In genomic region chr15:67101981-67102929, GRCh38 we compare ENCODE assay signal across 1 cellular context.
TF ChIP-seq lines count a peak whose summit lies in the region.

No MANE protein-coding gene starts in this region.

TF ChIP-seq in GM12878, 131 proteins besides CTCF, POLR2A, EP300 and RAD21 (continued from another document):
- TF ChIP-seq NKRF (conservative IDR thresholded peaks at IDR 0.05) = no peak
- TF ChIP-seq CEBPB (IDR thresholded peaks at IDR 0.05; ENCODE audit: borderline replicate concordance in 1 of 2, low read depth in 2 of 2, low read length in 2 of 2) = no peak
- no peak for TF ChIP-seq ZNF622 (IDR thresholded peaks at IDR 0.05)
- no peak for TF ChIP-seq FOS (IDR thresholded peaks at IDR 0.05; ENCODE audit: borderline replicate concordance, extremely low read depth, insufficient read length)
- TF ChIP-seq SREBF1 (IDR thresholded peaks at IDR 0.05; ENCODE audit: low read length) = no peak
- peak; percentile 83; the same call in 1 of the 2 replicates for TF ChIP-seq ZNF687 (IDR thresholded peaks at IDR 0.05)
- peak; percentile 96 for TF ChIP-seq BACH1 (IDR thresholded peaks at IDR 0.05; ENCODE audit: borderline replicate concordance)
- TF ChIP-seq ATF2 (IDR thresholded peaks at IDR 0.05; ENCODE audit: low read length) = no peak
- TF ChIP-seq ASH2L (IDR thresholded peaks at IDR 0.05; ENCODE audit: borderline replicate concordance, low read depth) = no peak
- peak; percentile 93 for TF ChIP-seq IRF4 (IDR thresholded peaks at IDR 0.05; ENCODE audit: low read depth, low read length)
- no peak for TF ChIP-seq PKNOX1 (IDR thresholded peaks at IDR 0.05)
- TF ChIP-seq RELB (IDR thresholded peaks at IDR 0.05; ENCODE audit: low read depth) = peak; percentile 99
- peak; percentile 93 for TF ChIP-seq MEF2B (IDR thresholded peaks at IDR 0.05; ENCODE audit: partially characterized antibody, poor library complexity, severe bottlenecking)
- peak; percentile 79 for TF ChIP-seq SP1 (IDR thresholded peaks at IDR 0.05; ENCODE audit: low read depth, low read length)
- TF ChIP-seq EED (IDR thresholded peaks at IDR 0.05; ENCODE audit: low read depth) = peak; percentile 99
- TF ChIP-seq MTA2 (IDR thresholded peaks at IDR 0.05; ENCODE audit: low read depth) = peak; percentile 99
- TF ChIP-seq HSF1 (IDR thresholded peaks at IDR 0.05; ENCODE audit: low read depth, low read length) = no peak
- no peak for TF ChIP-seq HCFC1 (IDR thresholded peaks at IDR 0.05; ENCODE audit: low read length)
- TF ChIP-seq SUPT20H (IDR thresholded peaks at IDR 0.05; ENCODE audit: borderline replicate concordance, control insufficient read depth, low read depth, low read length) = no peak
- no peak for TF ChIP-seq CBX5 (IDR thresholded peaks at IDR 0.05; ENCODE audit: low read depth)
- TF ChIP-seq BHLHE40 (IDR thresholded peaks at IDR 0.05; ENCODE audit: borderline replicate concordance in 1 of 2, low read depth in 2 of 2, low read length in 1 of 2) = peak; percentile 98 to 99
- no peak for TF ChIP-seq GABPA (IDR thresholded peaks at IDR 0.05; ENCODE audit: low read depth)
- peak; percentile 44; the same call in 1 of the 2 replicates for TF ChIP-seq IRF5 (IDR thresholded peaks at IDR 0.05; ENCODE audit: borderline replicate concordance)
- TF ChIP-seq USF1 (IDR thresholded peaks at IDR 0.05; ENCODE audit: borderline replicate concordance, extremely low read length, insufficient read depth, low read depth, low read length) = no peak
- peak; percentile 99 for TF ChIP-seq BCL3 (IDR thresholded peaks at IDR 0.05; ENCODE audit: borderline replicate concordance, insufficient read depth, low read depth, low read length, poor library complexity, severe bottlenecking)
- TF ChIP-seq CHD1 (IDR thresholded peaks at IDR 0.05; ENCODE audit: low read depth, low read length) = no peak
- peak; percentile 45; the same call in 1 of the 2 replicates for TF ChIP-seq PRDM15 (CRISPR knock-in tag; IDR thresholded peaks at IDR 0.05)
- peak; percentile 96; the same call in 1 of the 2 replicates for TF ChIP-seq ZBED1 (IDR thresholded peaks at IDR 0.05; ENCODE audit: borderline replicate concordance)
- TF ChIP-seq YBX1 (IDR thresholded peaks at IDR 0.05) = no peak
- TF ChIP-seq MTA3 (IDR thresholded peaks at IDR 0.05; ENCODE audit: borderline replicate concordance, low read length) = no peak
- peak; percentile 73 for TF ChIP-seq E2F8 (IDR thresholded peaks at IDR 0.05; ENCODE audit: low read depth, partially characterized antibody)
- peak in 1 of 2 experiments; percentile 8; a peak in 1 of 3 replicates for TF ChIP-seq EGR1 (IDR thresholded peaks at IDR 0.05; ENCODE audit: borderline replicate concordance in 1 of 2, low read depth in 2 of 2, low read length in 2 of 2)
